Comparison of ENCODE assay signal across 8 cellular contexts in the genomic region with DNA sequence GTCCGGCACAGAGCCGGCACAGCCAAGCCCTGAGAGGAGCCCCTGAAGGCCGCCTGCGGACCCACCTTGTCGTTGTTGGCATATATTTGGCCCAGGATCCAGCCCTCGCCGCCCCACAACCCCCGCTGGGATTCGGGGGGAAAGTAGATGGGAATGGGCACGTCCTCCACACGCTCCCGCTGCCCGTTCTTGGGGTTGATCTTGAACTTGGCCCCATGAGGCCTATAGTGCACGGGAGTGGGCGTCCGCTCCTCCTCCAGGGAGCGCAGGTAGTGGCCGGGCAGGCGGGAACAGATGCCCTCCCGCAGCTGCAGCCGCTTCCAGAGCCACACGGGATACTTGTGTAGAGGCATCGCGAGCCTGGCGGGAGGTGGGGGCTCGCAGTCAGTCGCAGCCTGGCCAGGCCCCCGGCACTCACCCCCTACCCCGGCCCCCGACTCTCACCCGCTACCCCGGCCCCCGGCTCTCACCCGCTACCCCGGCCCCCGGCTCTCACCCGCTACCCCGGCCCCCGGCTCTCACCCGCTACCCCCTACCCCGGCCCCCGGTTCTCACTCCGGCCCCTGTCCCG. TPM values are rescaled to one million over a fixed set of nuclear protein-coding genes. Genes with fewer than 3 reads are reported as not detected.
DNase-seq lines count a peak whose midpoint lies in the region; ATAC-seq, FAIRE-seq and TF ChIP-seq lines count a peak whose summit lies in the region.

No MANE protein-coding gene starts in this region.

- peaks cover 14% of the 10 kb centered on the region for H3K4me1 Mint-ChIP-seq in HFFc6 (ENCODE audit: low read depth)
- peaks cover 11% of the 10 kb centered on the region for H3K4me1 Mint-ChIP-seq in chondrocyte (ENCODE audit: low read depth)

- peak overlapping the region; percentile 62 for H3K9ac ChIP-seq in mesenchymal stem cell (ENCODE audit: low read length)

- H2BK120ac ChIP-seq in mesenchymal stem cell (ENCODE audit: low read depth, low read length) = no peak overlapping the region

- no peak overlapping the region for H4K8ac ChIP-seq in mesenchymal stem cell (ENCODE audit: low read length)

- WGBS in A549 (ENCODE audit: missing lambda C conversion rate) = 63% methylated on average over 22 of the region's 44 CpGs
- WGBS in mesenchymal stem cell = 46% methylated on average over 21 of the region's 44 CpGs

- H3K79me1 ChIP-seq in mesenchymal stem cell (replicated peaks; ENCODE audit: low read length, poor library complexity, severe bottlenecking) = peaks cover 18% of the 10 kb centered on the region

- H3K9me3 Mint-ChIP-seq in HFFc6 (no peaks in the 10 kb centered on the region), chondrocyte (ENCODE audit: low read depth) (no peaks in the 10 kb centered on the region)

- H3K27me3 Mint-ChIP-seq in HFFc6 (ENCODE audit: insufficient read depth) = peaks cover 3% of the 10 kb centered on the region
- no peaks in the 10 kb centered on the region for H3K27me3 Mint-ChIP-seq in chondrocyte (ENCODE audit: low read depth)

- H3K27ac Mint-ChIP-seq in HFFc6 (peak overlapping the region; percentile 57; the same call in 1 of the 2 replicates), chondrocyte (ENCODE audit: unreplicated experiment) (no peak overlapping the region)

- no peaks in the 10 kb centered on the region for H3K27me3 ChIP-seq in mesenchymal stem cell (ENCODE audit: control insufficient read depth in 1 of 2, insufficient read depth in 1 of 2, low read length in 2 of 2)

- H3K36me3 Mint-ChIP-seq in HFFc6 (ENCODE audit: low read depth) (0 out of 2 replicates have a peak, but pooled peaks cover 7% of the 10 kb centered on the region), chondrocyte (ENCODE audit: low read depth) (peaks cover 9% of the 10 kb centered on the region)

- DNase-seq in A549 (ENCODE audit: low read depth in 1 of 2, low spot score in 1 of 2) = no peak
- no peak for DNase-seq in HFFc6
- DNase-seq in chondrocyte (ENCODE audit: low spot score) = peak; percentile 90
- no peak for DNase-seq in mesenchymal stem cell
- DNase-seq in NCI-H2029 (lab: John Stamatoyannopoulos, UW) = no peak

- no peak overlapping the region for H2BK15ac ChIP-seq in mesenchymal stem cell (ENCODE audit: low read depth, poor library complexity, severe bottlenecking)

- H3K4me3 ChIP-seq in A549 (peak overlapping the region; percentile 58), mesenchymal stem cell (ENCODE audit: insufficient read depth in 1 of 2, low read depth in 1 of 2, low read length in 2 of 2) (peak overlapping the region; percentile 53 to 75)

- H3K4me2 ChIP-seq in A549 = peak overlapping the region; percentile 72
- peak overlapping the region; percentile 66 for H3K4me2 ChIP-seq in mesenchymal stem cell (ENCODE audit: low read length, poor library complexity, severe bottlenecking)

- TF ChIP-seq EP300 in A549 (IDR thresholded peaks at IDR 0.05) = no peak

- TF ChIP-seq RAD21 in A549 (conservative IDR thresholded peaks at IDR 0.05 in 1 of 2, IDR thresholded peaks at IDR 0.05 in 1 of 2) = no peak

- CTCF ChIA-PET in A549 (lab: Yijun Ruan, JAX) = interaction anchor here (1.2 to 3.5 kb wide), 4 partner anchors 8 to 188 kb away, joined by 3 to 16 read pairs (median 5); no protein-coding TSS in a partner anchor

- peak overlapping the region in 1 of 2 experiments; percentile 3 for H2BK12ac ChIP-seq in mesenchymal stem cell (ENCODE audit: low read length in 2 of 2)

- peak overlapping the region in 1 of 2 experiments; percentile 9 for H3K23ac ChIP-seq in mesenchymal stem cell (ENCODE audit: low read length in 2 of 2)

- H3K27ac ChIP-seq in A549 (peak overlapping the region; percentile 68 to 89), mesenchymal stem cell (ENCODE audit: low read length, poor library complexity, severe bottlenecking) (no peak overlapping the region)

- H3K4ac ChIP-seq in mesenchymal stem cell (ENCODE audit: low read depth in 1 of 2, low read length in 2 of 2) = peak overlapping the region in 1 of 2 experiments; percentile 56

- POLR2A ChIA-PET in A549 (lab: Yijun Ruan, JAX) = interaction anchor here (1.0 to 1.3 kb wide), 2 partner anchors 18 to 31 kb away, joined by 3 to 5 read pairs; partner anchors contain the start of genes AXIN1 and DECR2

- peak overlapping the region; percentile 19 for H4K91ac ChIP-seq in mesenchymal stem cell (ENCODE audit: low read length)

- H2AK5ac ChIP-seq in mesenchymal stem cell (ENCODE audit: low read length, severe bottlenecking) = no peak overlapping the region

- H3K18ac ChIP-seq in mesenchymal stem cell (ENCODE audit: low read depth in 1 of 2, low read length in 2 of 2) = no peak overlapping the region

- peak overlapping the region in 1 of 2 experiments; percentile 83 for H3K14ac ChIP-seq in mesenchymal stem cell (ENCODE audit: low read length in 2 of 2)

- no peak for FAIRE-seq in A549 (lab: Jason Lieb, UNC)

- H3K9me3 ChIP-seq in A549 = no peaks in the 10 kb centered on the region
- H3K9me3 ChIP-seq in mesenchymal stem cell (ENCODE audit: control insufficient read depth, low read length) = no peaks in the 10 kb centered on the region

- peaks cover 64 to 79% of the 10 kb centered on the region in 2 experiments for H3K36me3 ChIP-seq in mesenchymal stem cell (ENCODE audit: control insufficient read depth in 1 of 2, insufficient read depth in 2 of 2, low read depth in 1 of 2, low read length in 2 of 2)

- TF ChIP-seq CTCF in A549 (IDR thresholded peaks at IDR 0.05) (no peak), HFFc6 (IDR thresholded peaks at IDR 0.05) (no peak), chondrocyte (IDR thresholded peaks at IDR 0.05) (no peak)

- H2AFZ ChIP-seq in mesenchymal stem cell (ENCODE audit: low read depth, low read length) = no peak overlapping the region

- no peak overlapping the region for H2BK5ac ChIP-seq in mesenchymal stem cell (ENCODE audit: low read depth, low read length, poor library complexity, severe bottlenecking)

- peaks cover 17% of the 10 kb centered on the region; the same call in 2 of the 3 replicates for H3K4me1 ChIP-seq in A549
- H3K4me1 ChIP-seq in mesenchymal stem cell (ENCODE audit: control insufficient read depth, insufficient read depth, low read depth, low read length) = peaks cover 21% of the 10 kb centered on the region

- no peak for TF ChIP-seq POLR2A in A549 (IDR thresholded peaks at IDR 0.05; ENCODE audit: low read length)

- ATAC-seq in A549 = peak; percentile 52 to 67
- ATAC-seq in HG02981 (IDR thresholded peaks at IDR 0.05; ENCODE audit: unreplicated experiment) = no peak
- ATAC-seq in GM18502 (IDR thresholded peaks at IDR 0.05; ENCODE audit: poor library complexity, unreplicated experiment) = no peak
- no peak for ATAC-seq in HG03521 (IDR thresholded peaks at IDR 0.05; ENCODE audit: unreplicated experiment)

- H3K4me3 Mint-ChIP-seq in HFFc6 (peak overlapping the region; percentile 86), chondrocyte (ENCODE audit: unreplicated experiment) (peak overlapping the region; percentile 75)

RNA-seq across cellular contexts. Expression of gene MRPL28, which starts 0.4 kb away (rescaled TPM):
- 115 and 130 TPM in 2 replicates for polyA plus RNA-seq in A549 (2011; rRNA removed)
- 235 and 249 TPM in 2 replicates for polyA plus RNA-seq in A549 (2012; cell fraction: cytosol; rRNA removed)
- 164 and 216 TPM in 2 replicates for polyA plus RNA-seq in A549 (2012; cell fraction: nucleus; rRNA removed)
- polyA plus RNA-seq in A549 (2017; fragmentation: RNase III; extraction: RNeasy Plus Mini Kit Qiagen cat#74134 plus additional on column Dnase treatment) = 139 to 144 TPM (median 139 TPM) in 3 replicates
- polyA minus RNA-seq in A549 (2011; rRNA and poly(A)+ RNA removed) = 56.3 and 61.4 TPM in 2 replicates
- 100 to 1,000 TPM; 105 to 131 (median 129) TPM for total RNA-seq in HFFc6 (2021; fragmentation: NEBNext Ultra II Directional; extraction: Animal tissue kit (Norgen Biotek cat#: 25700))
- total RNA-seq in chondrocyte = 53.4 to 57.7 TPM (median 54.7 TPM) in 3 replicates
- polyA plus RNA-seq in mesenchymal stem cell (2013, experiment 1 of 2) = 82.6 TPM
- polyA plus RNA-seq in mesenchymal stem cell (2013, experiment 2 of 2) = 81.5 TPM

RNA-seq across cellular contexts. Expression of gene PGAP6, which starts 11.8 kb away (rescaled TPM):
- polyA plus RNA-seq in A549 (2011; rRNA removed) (25.9 and 36.0 TPM in 2 replicates), A549 (2017; fragmentation: RNase III; extraction: RNeasy Plus Mini Kit Qiagen cat#74134 plus additional on column Dnase treatment) (32.3 to 38.1 TPM (median 36.2 TPM) in 3 replicates)
- polyA plus RNA-seq in A549 (2012; cell fraction: cytosol; rRNA removed) = 62.1 and 83.7 TPM in 2 replicates
- 177 and 238 TPM in 2 replicates for polyA plus RNA-seq in A549 (2012; cell fraction: nucleus; rRNA removed)
- polyA minus RNA-seq in A549 (2011; rRNA and poly(A)+ RNA removed) = 50.0 and 58.6 TPM in 2 replicates
- total RNA-seq in HFFc6 (2021; fragmentation: NEBNext Ultra II Directional; extraction: Animal tissue kit (Norgen Biotek cat#: 25700)) = 10 to 100 TPM; 50.6 to 69.7 (median 59.7) TPM
- 49.5 to 61.2 TPM (median 59.7 TPM) in 3 replicates for total RNA-seq in chondrocyte
- polyA plus RNA-seq in mesenchymal stem cell (2013, experiment 1 of 2) = 84.3 TPM
- 88.5 TPM for polyA plus RNA-seq in mesenchymal stem cell (2013, experiment 2 of 2)

RNA-seq across cellular contexts. Expression of gene AXIN1, which starts 17.4 kb away (rescaled TPM):
- polyA plus RNA-seq in A549 (2011; rRNA removed) (8.7 and 8.9 TPM in 2 replicates), A549 (2017; fragmentation: RNase III; extraction: RNeasy Plus Mini Kit Qiagen cat#74134 plus additional on column Dnase treatment) (18.1 to 19.3 TPM (median 18.6 TPM) in 3 replicates)
- 25.3 and 30.9 TPM in 2 replicates for polyA plus RNA-seq in A549 (2012; cell fraction: cytosol; rRNA removed)
- polyA plus RNA-seq in A549 (2012; cell fraction: nucleus; rRNA removed) = 26.5 and 35.0 TPM in 2 replicates
- polyA minus RNA-seq in A549 (2011; rRNA and poly(A)+ RNA removed) = 5.9 and 9.3 TPM in 2 replicates
- 10 to 100 TPM; 13.6 to 16.7 (median 14.7) TPM for total RNA-seq in HFFc6 (2021; fragmentation: NEBNext Ultra II Directional; extraction: Animal tissue kit (Norgen Biotek cat#: 25700))
- total RNA-seq in chondrocyte = 19.8 to 27.2 TPM (median 26.9 TPM) in 3 replicates
- 8.3 TPM for polyA plus RNA-seq in mesenchymal stem cell (2013, experiment 1 of 2)
- polyA plus RNA-seq in mesenchymal stem cell (2013, experiment 2 of 2) = 8.7 TPM

RNA-seq across cellular contexts. Expression of gene NME4, which starts 27.0 kb away (rescaled TPM):
- polyA plus RNA-seq in A549 (2011; rRNA removed) (229 and 239 TPM in 2 replicates), A549 (2017; fragmentation: RNase III; extraction: RNeasy Plus Mini Kit Qiagen cat#74134 plus additional on column Dnase treatment) (301 to 349 TPM (median 339 TPM) in 3 replicates)
- 926 and 1,068 TPM in 2 replicates for polyA plus RNA-seq in A549 (2012; cell fraction: cytosol; rRNA removed)
- 529 and 596 TPM in 2 replicates for polyA plus RNA-seq in A549 (2012; cell fraction: nucleus; rRNA removed)
- polyA minus RNA-seq in A549 (2011; rRNA and poly(A)+ RNA removed) = 134 and 168 TPM in 2 replicates
- total RNA-seq in HFFc6 (2021; fragmentation: NEBNext Ultra II Directional; extraction: Animal tissue kit (Norgen Biotek cat#: 25700)) = 100 to 1,000 TPM; 153 to 276 (median 158) TPM
- 176 to 246 TPM (median 231 TPM) in 3 replicates for total RNA-seq in chondrocyte
- polyA plus RNA-seq in mesenchymal stem cell (2013, experiment 1 of 2) = 411 TPM
- 395 TPM for polyA plus RNA-seq in mesenchymal stem cell (2013, experiment 2 of 2)

RNA-seq across cellular contexts. Expression of gene DECR2, which starts 31.7 kb away (rescaled TPM):
- 15.5 and 17.9 TPM in 2 replicates for polyA plus RNA-seq in A549 (2011; rRNA removed)
- 40.9 and 56.0 TPM in 2 replicates for polyA plus RNA-seq in A549 (2012; cell fraction: cytosol; rRNA removed)
- polyA plus RNA-seq in A549 (2012; cell fraction: nucleus; rRNA removed) = 154 and 183 TPM in 2 replicates
- polyA plus RNA-seq in A549 (2017; fragmentation: RNase III; extraction: RNeasy Plus Mini Kit Qiagen cat#74134 plus additional on column Dnase treatment) = 31.0 to 38.0 TPM (median 34.2 TPM) in 3 replicates
- 12.0 and 14.1 TPM in 2 replicates for polyA minus RNA-seq in A549 (2011; rRNA and poly(A)+ RNA removed)
- 10 to 100 TPM; 14.0 to 20.3 (median 16.0) TPM for total RNA-seq in HFFc6 (2021; fragmentation: NEBNext Ultra II Directional; extraction: Animal tissue kit (Norgen Biotek cat#: 25700))
- total RNA-seq in chondrocyte = 21.8 to 25.1 TPM (median 22.2 TPM) in 3 replicates
- polyA plus RNA-seq in mesenchymal stem cell (2013, experiment 1 of 2) = 21.5 TPM
- 21.2 TPM for polyA plus RNA-seq in mesenchymal stem cell (2013, experiment 2 of 2)

Comparison
In these comparisons a context has a peak if more than half of its experiments do, and no peak if none do; other contexts are left out.
1. ATAC-seq: peak in A549 (2 of 2); none in HG02981 (single experiment), GM18502 (single experiment) and HG03521 (single experiment).